1 cellular context compared by ENCODE assay signal in genomic region chr17:75518201-75518600, GRCh38.
A peak's percentile ranks its signal among the peaks of the same experiment; 100 is the strongest.
TF ChIP-seq lines count a peak whose summit lies in the region.

No MANE protein-coding gene starts in this region.

TF ChIP-seq in K562, 482 proteins besides CTCF, POLR2A, EP300 and RAD21:
- no peak for TF ChIP-seq ZBTB49 (CRISPR knock-in tag; IDR thresholded peaks at IDR 0.05; ENCODE audit: borderline replicate concordance)
- TF ChIP-seq MYNN (IDR thresholded peaks at IDR 0.05), result no peak
- TF ChIP-seq MYNN (CRISPR knock-in tag; IDR thresholded peaks at IDR 0.05), result no peak
- TF ChIP-seq SPI1 (IDR thresholded peaks at IDR 0.05; ENCODE audit: borderline replicate concordance, low read depth, low read length), result peak; percentile 65; the same call in 1 of the 2 replicates
- no peak for TF ChIP-seq USF2 (CRISPR knock-in tag; IDR thresholded peaks at IDR 0.05)
- TF ChIP-seq CREB1 (IDR thresholded peaks at IDR 0.05), result no peak
- no peak for TF ChIP-seq CREB1 (CRISPR knock-in tag; IDR thresholded peaks at IDR 0.05)
- TF ChIP-seq NCOA4 (IDR thresholded peaks at IDR 0.05; ENCODE audit: partially characterized antibody), result no peak
